In genomic region chr4:6951880-6952381, GRCh38 we compare ENCODE assay signal across 11 cellular contexts. TPM values are rescaled to one million over a fixed set of nuclear protein-coding genes. Genes with fewer than 3 reads are reported as not detected.
DNase-seq lines count a peak whose midpoint lies in the region; TF ChIP-seq lines count a peak whose summit lies in the region.
"Had no signal": no experiment of that assay in that cellular context is flagged by ENCODE, and none has a peak within 500 bp of the region (broad histone marks: within the 10 kb centered on the region; RNA-seq: fewer than 3 reads in every experiment).

No MANE protein-coding gene starts in this region.

- H3K4ac ChIP-seq in trophoblast cell (ENCODE audit: low read depth, low read length): no peak overlapping the region

- no peak for TF ChIP-seq CTCF in right atrium auricular region (IDR thresholded peaks at IDR 0.05)

- no peak overlapping the region for H3K4me3 Mint-ChIP-seq in activated naive CD4-positive, alpha-beta T cell treated with anti-CD3 and anti-CD28 coated beads for 36 hours
- no peak overlapping the region for H3K4me3 Mint-ChIP-seq in dendritic cell treated with granulocyte-macrophage colony-stimulating factor and Interleukin-4, amounts not matched to agents 40 ng/mL and 50 ng/mL, for 4 days

- H3K79me1 ChIP-seq in trophoblast cell (ENCODE audit: low read length): peaks cover 18% of the 10 kb centered on the region

- H2AFZ ChIP-seq in trophoblast cell (ENCODE audit: insufficient read depth, low read length, poor library complexity): peak overlapping the region; percentile 60

- H3K14ac ChIP-seq in trophoblast cell (ENCODE audit: low read length): no peak overlapping the region

- H4K91ac ChIP-seq in trophoblast cell (ENCODE audit: low read depth, low read length): no peak overlapping the region

- WGBS in trophoblast cell (ENCODE audit: extremely low coverage, insufficient coverage, insufficient read length): 100% methylated on average over 1 of the region's 13 CpGs

- H3K4me3 ChIP-seq in HUES6 (ENCODE audit: low read depth, low read length) (no peak overlapping the region), trophoblast cell (ENCODE audit: low read depth, low read length) (no peak overlapping the region), right atrium auricular region (no peak overlapping the region)

- peaks cover 4% of the 10 kb centered on the region for H3K79me2 ChIP-seq in trophoblast cell (ENCODE audit: control insufficient read depth, insufficient read depth, low read length, poor library complexity)

- no peaks in the 10 kb centered on the region for H3K36me3 Mint-ChIP-seq in activated naive CD4-positive, alpha-beta T cell treated with anti-CD3 and anti-CD28 coated beads for 36 hours (ENCODE audit: low read depth)
- H3K36me3 Mint-ChIP-seq in dendritic cell treated with granulocyte-macrophage colony-stimulating factor and Interleukin-4, amounts not matched to agents 40 ng/mL and 50 ng/mL, for 4 days (ENCODE audit: low read depth): peaks cover 60% of the 10 kb centered on the region

- H3K23ac ChIP-seq in trophoblast cell (ENCODE audit: low read length): no peak overlapping the region

- no peak overlapping the region for H3K4me2 ChIP-seq in trophoblast cell (ENCODE audit: low read length)

- intact Hi-C loops in activated naive CD4-positive, alpha-beta T cell treated with anti-CD3 and anti-CD28 coated beads for 36 hours (cut with micrococcal nuclease): no loop called here
- intact Hi-C loops in dendritic cell treated with granulocyte-macrophage colony-stimulating factor and Interleukin-4, amounts not matched to agents 40 ng/mL and 50 ng/mL, for 4 days (cut with micrococcal nuclease): no loop called here

- H3K9ac ChIP-seq in HUES6 (ENCODE audit: low read length) (peak overlapping the region; percentile 5), trophoblast cell (ENCODE audit: low read length) (no peak overlapping the region)

- H2BK5ac ChIP-seq in trophoblast cell (ENCODE audit: low read depth, low read length, poor library complexity): no peak overlapping the region

- H2AK5ac ChIP-seq in trophoblast cell (ENCODE audit: low read length): peak overlapping the region; percentile 69

- peak overlapping the region; percentile 36 for H3K27ac Mint-ChIP-seq in activated naive CD4-positive, alpha-beta T cell treated with anti-CD3 and anti-CD28 coated beads for 36 hours
- H3K27ac Mint-ChIP-seq in dendritic cell treated with granulocyte-macrophage colony-stimulating factor and Interleukin-4, amounts not matched to agents 40 ng/mL and 50 ng/mL, for 4 days: peak overlapping the region; percentile 59

- no peaks in the 10 kb centered on the region for H3K9me3 ChIP-seq in HUES6 (ENCODE audit: control insufficient read depth, insufficient read depth, low read depth, low read length)
- no peaks in the 10 kb centered on the region for H3K9me3 ChIP-seq in trophoblast cell (ENCODE audit: insufficient read depth, low read depth, low read length)
- no peaks in the 10 kb centered on the region for H3K9me3 ChIP-seq in right atrium auricular region

- no peak overlapping the region for H3K18ac ChIP-seq in trophoblast cell (ENCODE audit: low read length)

- H3K9me3 Mint-ChIP-seq in activated naive CD4-positive, alpha-beta T cell treated with anti-CD3 and anti-CD28 coated beads for 36 hours: no peaks in the 10 kb centered on the region
- no peaks in the 10 kb centered on the region for H3K9me3 Mint-ChIP-seq in dendritic cell treated with granulocyte-macrophage colony-stimulating factor and Interleukin-4, amounts not matched to agents 40 ng/mL and 50 ng/mL, for 4 days

- H3K36me3 ChIP-seq in HUES6 (ENCODE audit: control insufficient read depth, insufficient read depth, low read length) (no peaks in the 10 kb centered on the region), trophoblast cell (ENCODE audit: control insufficient read depth in 1 of 2, insufficient read depth in 2 of 2, low read length in 2 of 2) (no peaks in the 10 kb centered on the region), right atrium auricular region (no peaks in the 10 kb centered on the region)

- H4K8ac ChIP-seq in trophoblast cell (ENCODE audit: low read depth, low read length): no peak overlapping the region

- H4K12ac ChIP-seq in trophoblast cell (ENCODE audit: low read depth, low read length): no peak overlapping the region

- H3K27me3 ChIP-seq in HUES6 (ENCODE audit: control insufficient read depth, insufficient read depth, low read length): no peaks in the 10 kb centered on the region
- H3K27me3 ChIP-seq in trophoblast cell (ENCODE audit: insufficient read depth, low read length): no peaks in the 10 kb centered on the region
- no peaks in the 10 kb centered on the region for H3K27me3 ChIP-seq in right atrium auricular region

- CTCF ChIA-PET in activated naive CD4-positive, alpha-beta T cell treated with anti-CD3 and anti-CD28 coated beads for 36 hours (lab: Charles Lee): interaction anchor here (0.6 to 0.7 kb wide), 2 partner anchors 40 to 77 kb away, joined by 3 to 5 read pairs; no protein-coding TSS in a partner anchor

- H3K27me3 Mint-ChIP-seq in activated naive CD4-positive, alpha-beta T cell treated with anti-CD3 and anti-CD28 coated beads for 36 hours (ENCODE audit: low read depth): no peaks in the 10 kb centered on the region
- H3K27me3 Mint-ChIP-seq in dendritic cell treated with granulocyte-macrophage colony-stimulating factor and Interleukin-4, amounts not matched to agents 40 ng/mL and 50 ng/mL, for 4 days: no peaks in the 10 kb centered on the region

- no peak for DNase-seq in activated naive CD4-positive, alpha-beta T cell treated with anti-CD3 and anti-CD28 coated beads for 36 hours
- DNase-seq in activated naive CD4-positive, alpha-beta T cell treated with Interleukin-2 at 50 U/mL for 16 hours: no peak
- DNase-seq in trophoblast cell (no peak), right atrium auricular region (ENCODE audit: low spot score) (no peak), glomerular visceral epithelial cell (ENCODE audit: extremely low spot score) (no peak)
- DNase-seq in activated CD4-positive, alpha-beta T cell treated with anti-CD3 and anti-CD28 coated beads for 4 hours: no peak
- DNase-seq: activated CD8-positive, alpha-beta memory T cell treated with anti-CD3 and anti-CD28 coated beads, Interleukin-2, amount 50 U/mL, for 48 hours; effector CD4-positive, alpha-beta T cell; NCI-H774 had no signal

- H2BK12ac ChIP-seq in trophoblast cell (ENCODE audit: low read length): peak overlapping the region; percentile 38

- H3K4me1 ChIP-seq in HUES6 (ENCODE audit: control insufficient read depth, insufficient read depth, low read length) (peaks cover 29% of the 10 kb centered on the region), trophoblast cell (ENCODE audit: control insufficient read depth in 1 of 2, insufficient read depth in 2 of 2, low read length in 2 of 2) (peaks cover 29% of the 10 kb centered on the region in 2 experiments), right atrium auricular region (peaks cover 5 to 14% of the 10 kb centered on the region in 2 donors)

- H2BK120ac ChIP-seq in trophoblast cell (ENCODE audit: insufficient read depth, low read length, poor library complexity): no peak overlapping the region

- H3K27ac ChIP-seq in HUES6 (ENCODE audit: low read depth, low read length) (no peak overlapping the region), trophoblast cell (ENCODE audit: low read depth, low read length) (no peak overlapping the region), right atrium auricular region (no peak overlapping the region)

- peaks cover 48% of the 10 kb centered on the region for H3K4me1 Mint-ChIP-seq in activated naive CD4-positive, alpha-beta T cell treated with anti-CD3 and anti-CD28 coated beads for 36 hours (ENCODE audit: low read depth)
- peaks cover 69% of the 10 kb centered on the region for H3K4me1 Mint-ChIP-seq in dendritic cell treated with granulocyte-macrophage colony-stimulating factor and Interleukin-4, amounts not matched to agents 40 ng/mL and 50 ng/mL, for 4 days (ENCODE audit: low read depth)

RNA-seq across cellular contexts. Expression of gene TBC1D14, which starts 42.3 kb away (rescaled TPM):
- total RNA-seq in activated naive CD4-positive, alpha-beta T cell treated with anti-CD3 and anti-CD28 coated beads for 36 hours: 10 to 100 TPM; 23.6 to 24.6 TPM
- 21.7 and 21.9 TPM in 2 replicates for polyA plus RNA-seq in trophoblast cell (2013)
- 10 to 100 TPM; 33.7 to 34.0 TPM for total RNA-seq in right atrium auricular region
